1 cellular context compared by ENCODE assay signal in the genomic region with DNA sequence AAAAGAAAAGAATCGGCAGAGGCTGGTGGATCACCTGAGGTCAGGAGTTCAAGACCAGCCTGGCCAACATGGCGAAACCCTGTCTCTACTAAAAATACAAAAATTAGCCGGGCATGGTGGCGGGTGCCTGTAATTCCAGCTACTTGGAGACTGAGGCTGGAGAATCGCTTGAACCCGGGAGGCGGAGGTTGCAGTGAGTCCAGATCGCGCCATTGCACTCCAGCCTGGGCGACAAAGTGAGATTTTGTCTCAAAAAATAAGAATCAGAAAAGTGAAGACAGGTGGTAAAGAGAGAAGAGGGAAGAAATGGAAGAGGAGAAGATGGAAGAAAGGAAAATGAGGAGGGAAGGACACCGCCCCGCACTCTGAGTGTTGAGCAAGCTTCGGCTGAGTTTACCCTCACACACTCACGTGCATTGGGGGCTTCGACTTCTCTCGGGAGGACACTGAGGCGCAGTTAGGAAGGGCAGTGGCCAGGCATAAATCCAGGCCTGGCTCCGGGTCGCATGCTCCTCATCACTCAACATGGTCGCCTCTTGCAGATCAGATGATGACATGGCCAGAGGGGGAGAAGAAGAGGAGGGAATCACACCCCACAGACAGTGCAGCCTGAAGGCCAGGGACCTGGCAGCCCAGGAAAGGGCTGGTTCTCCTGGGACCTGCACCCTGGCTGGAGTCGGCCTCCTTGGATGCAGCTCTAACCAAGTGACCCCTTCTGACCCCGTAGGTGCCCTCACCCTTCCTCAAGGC.
TF ChIP-seq lines count a peak whose summit lies in the region.

No MANE protein-coding gene starts in this region.

TF ChIP-seq in WTC11, 78 proteins besides CTCF, POLR2A, EP300 and RAD21 (continued from another document):
- TF ChIP-seq, protein P1, sequence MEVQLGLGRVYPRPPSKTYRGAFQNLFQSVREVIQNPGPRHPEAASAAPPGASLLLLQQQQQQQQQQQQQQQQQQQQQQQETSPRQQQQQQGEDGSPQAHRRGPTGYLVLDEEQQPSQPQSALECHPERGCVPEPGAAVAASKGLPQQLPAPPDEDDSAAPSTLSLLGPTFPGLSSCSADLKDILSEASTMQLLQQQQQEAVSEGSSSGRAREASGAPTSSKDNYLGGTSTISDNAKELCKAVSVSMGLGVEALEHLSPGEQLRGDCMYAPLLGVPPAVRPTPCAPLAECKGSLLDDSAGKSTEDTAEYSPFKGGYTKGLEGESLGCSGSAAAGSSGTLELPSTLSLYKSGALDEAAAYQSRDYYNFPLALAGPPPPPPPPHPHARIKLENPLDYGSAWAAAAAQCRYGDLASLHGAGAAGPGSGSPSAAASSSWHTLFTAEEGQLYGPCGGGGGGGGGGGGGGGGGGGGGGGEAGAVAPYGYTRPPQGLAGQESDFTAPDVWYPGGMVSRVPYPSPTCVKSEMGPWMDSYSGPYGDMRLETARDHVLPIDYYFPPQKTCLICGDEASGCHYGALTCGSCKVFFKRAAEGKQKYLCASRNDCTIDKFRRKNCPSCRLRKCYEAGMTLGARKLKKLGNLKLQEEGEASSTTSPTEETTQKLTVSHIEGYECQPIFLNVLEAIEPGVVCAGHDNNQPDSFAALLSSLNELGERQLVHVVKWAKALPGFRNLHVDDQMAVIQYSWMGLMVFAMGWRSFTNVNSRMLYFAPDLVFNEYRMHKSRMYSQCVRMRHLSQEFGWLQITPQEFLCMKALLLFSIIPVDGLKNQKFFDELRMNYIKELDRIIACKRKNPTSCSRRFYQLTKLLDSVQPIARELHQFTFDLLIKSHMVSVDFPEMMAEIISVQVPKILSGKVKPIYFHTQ (CRISPR knock-in tag; IDR thresholded peaks at IDR 0.05): no peak
